Comparison of ENCODE assay signal across 23 cellular contexts in the genomic region with DNA sequence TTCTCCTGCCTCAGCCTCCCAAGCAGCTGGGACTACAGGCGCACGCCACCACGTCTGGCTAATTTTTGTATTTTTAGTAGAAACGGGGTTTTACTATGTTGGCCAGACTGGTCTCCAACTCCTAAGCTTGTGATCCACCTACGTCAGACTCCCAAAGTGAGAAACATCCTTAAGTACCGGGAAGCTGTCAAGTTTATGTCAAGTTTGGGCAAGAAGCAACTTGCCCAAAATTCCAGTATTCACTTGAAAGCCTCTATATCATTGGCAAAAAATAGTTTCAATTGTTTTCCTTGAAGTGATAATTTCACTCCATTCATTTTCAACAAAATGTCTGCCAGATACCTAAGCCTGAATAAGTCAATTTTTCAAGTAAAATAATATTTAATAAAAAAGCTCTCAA.
A peak's percentile ranks its signal among the peaks of the same experiment; 100 is the strongest.
DNase-seq lines count a peak whose midpoint lies in the region; ATAC-seq, FAIRE-seq and TF ChIP-seq lines count a peak whose summit lies in the region.
"Had no signal": no experiment of that assay in that cellular context is flagged by ENCODE, and none has a peak within 500 bp of the region (broad histone marks: within the 10 kb centered on the region; RNA-seq: fewer than 3 reads in every experiment).

No MANE protein-coding gene starts in this region.

- dilution Hi-C loops in mammary epithelial cell (cut with HindIII; ENCODE audit: low sequenced_read_pairs) = no loop called here

- H3K9me3 ChIP-seq in mammary epithelial cell (replicated peaks; ENCODE audit: insufficient read depth, low read length) = no peaks in the 10 kb centered on the region
- H3K9me3 ChIP-seq: BE2C, BLaER1 had no signal

- no peak overlapping the region for H3K9ac ChIP-seq in mammary epithelial cell (ENCODE audit: insufficient read depth, low read length)
- H3K9ac ChIP-seq: BLaER1 had no signal

- H3K27ac ChIP-seq in mammary epithelial cell (ENCODE audit: insufficient read depth, low read depth, low read length) (no peak overlapping the region), foreskin keratinocyte (no peak overlapping the region)
- H3K27ac ChIP-seq: BLaER1 had no signal

- in situ Hi-C loops in mammary epithelial cell (cut with MboI; ENCODE audit: low sequenced_read_pairs in 2 of 2) = no loop called here

- no peaks in the 10 kb centered on the region for H4K20me1 ChIP-seq in mammary epithelial cell (ENCODE audit: insufficient read depth, low read length)
- H4K20me1 ChIP-seq: BLaER1 had no signal

- no peaks in the 10 kb centered on the region for H3K27me3 ChIP-seq in mammary epithelial cell (ENCODE audit: insufficient read depth, low read length)
- no peaks in the 10 kb centered on the region for H3K27me3 ChIP-seq in bronchial epithelial cell (ENCODE audit: control insufficient read depth, insufficient read depth, low read length)
- H3K27me3 ChIP-seq in foreskin keratinocyte = no peaks in the 10 kb centered on the region
- H3K27me3 ChIP-seq: BE2C, BLaER1 had no signal

- H3K4me1 ChIP-seq in mammary epithelial cell (ENCODE audit: insufficient read depth, low read length) (no peaks in the 10 kb centered on the region), foreskin keratinocyte (no peaks in the 10 kb centered on the region)
- H3K4me1 ChIP-seq: BLaER1 had no signal

- H2AFZ ChIP-seq in mammary epithelial cell (ENCODE audit: low read depth, low read length) = no peak overlapping the region

- BruUV-seq in mammary epithelial cell (replicated peaks; lab: Mats Ljungman, UMichigan) = no TSS peak

- intact Hi-C loops in mammary epithelial cell (cut with micrococcal nuclease) = no loop called here

- no peak for TF ChIP-seq CTCF in mammary epithelial cell (conservative IDR thresholded peaks at IDR 0.05 in 1 of 2, IDR thresholded peaks at IDR 0.05 in 1 of 2; ENCODE audit: extremely low read depth in 1 of 2, insufficient read depth in 1 of 2, low read depth in 1 of 2, low read length in 2 of 2)
- TF ChIP-seq CTCF in bronchial epithelial cell (IDR thresholded peaks at IDR 0.05; ENCODE audit: insufficient read depth, low read length, severe bottlenecking) = no peak
- TF ChIP-seq CTCF in foreskin keratinocyte (conservative IDR thresholded peaks at IDR 0.05) = no peak

- no peaks in the 10 kb centered on the region for H3K79me2 ChIP-seq in mammary epithelial cell (ENCODE audit: insufficient read depth, low read length)

- no peak overlapping the region for H3K4me2 ChIP-seq in mammary epithelial cell (ENCODE audit: insufficient read depth, low read depth, low read length)
- H3K4me2 ChIP-seq: BLaER1 had no signal

- ATAC-seq in foreskin keratinocyte (no peak), GM19328 (IDR thresholded peaks at IDR 0.05; ENCODE audit: unreplicated experiment) (no peak), GM21737 (IDR thresholded peaks at IDR 0.05; ENCODE audit: unreplicated experiment) (no peak)
- ATAC-seq: GM12878 had no signal

- CTCF ChIA-PET in mammary epithelial cell (lab: Charles Lee; ENCODE audit: low non-redundant PET) = no interaction called here

- H3K4me3 ChIP-seq in mammary epithelial cell (replicated peaks in 1 of 3; ENCODE audit: insufficient read depth in 1 of 3, low read depth in 2 of 3, low read length in 3 of 3) (no peak overlapping the region), bronchial epithelial cell (ENCODE audit: low read depth, low read length) (no peak overlapping the region)
- H3K4me3 ChIP-seq: BLaER1, GM12878 had no signal

- 37% methylated on average over 6 of the region's 6 CpGs for WGBS in mammary epithelial cell (ENCODE audit: low coverage, missing lambda C conversion rate)

- DNase-seq in mammary epithelial cell (peak; percentile 25), bronchial epithelial cell (ENCODE audit: low read depth) (peak; percentile 56), foreskin keratinocyte (peak; percentile 16 to 33)
- DNase-seq: 8988T; ACHN; BE2C; C1 segment of cervical spinal cord; CD4-positive, alpha-beta memory T cell; CD4-positive, CD25-positive, alpha-beta regulatory T cell; CD8-positive, alpha-beta memory T cell; COR-L47; DMS 273 treated with DMSO at 0.1 percent for 48 hours; DMS153; DMS53; DMS79; DND-41; EL; GDM1 had no signal

- H3K36me3 ChIP-seq in mammary epithelial cell (ENCODE audit: insufficient read depth, low read length) (no peaks in the 10 kb centered on the region), bronchial epithelial cell (ENCODE audit: control insufficient read depth, insufficient read depth, low read length) (no peaks in the 10 kb centered on the region)
- H3K36me3 ChIP-seq: BE2C, BLaER1 had no signal

- no peak for FAIRE-seq in bronchial epithelial cell (lab: Jason Lieb, UNC)
- FAIRE-seq: GM12878, GM18507 had no signal
